8 cellular contexts compared by ENCODE assay signal in genomic region chr6:41462980-41463930, GRCh38.
A peak's percentile ranks its signal among the peaks of the same experiment; 100 is the strongest.
DNase-seq lines count a peak whose midpoint lies in the region; ATAC-seq and TF ChIP-seq lines count a peak whose summit lies in the region.

No MANE protein-coding gene starts in this region.

- no peaks in the 10 kb centered on the region for H3K36me3 ChIP-seq in vagina

- H3K4me3 ChIP-seq in GM12875 (ENCODE audit: low read depth, low read length) (no peak overlapping the region), choroid plexus epithelial cell (ENCODE audit: low read depth, low read length) (no peak overlapping the region), vagina (no peak overlapping the region)

- peak; percentile 64; the same call in 1 of the 2 replicates for TF ChIP-seq CTCF in GM12875 (IDR thresholded peaks at IDR 0.05; ENCODE audit: borderline replicate concordance, insufficient read depth, low read depth, low read length)
- TF ChIP-seq CTCF in choroid plexus epithelial cell (conservative IDR thresholded peaks at IDR 0.05; ENCODE audit: low read depth, low read length) = peak; percentile 52
- TF ChIP-seq CTCF in vagina (IDR thresholded peaks at IDR 0.05) = peak; percentile 21 to 49 (median 49)

- H3K27me3 ChIP-seq in vagina = no peaks in the 10 kb centered on the region

- DNase-seq in A172 (ENCODE audit: low spot score) (peak; percentile 37), NCI-H526 (lab: John Stamatoyannopoulos, UW) (peak; percentile 25 to 73), choroid plexus epithelial cell (ENCODE audit: low read depth) (peak; percentile 65), lung microvascular endothelial cell (ENCODE audit: low read depth in 2 of 2) (peak; percentile 78 to 87), vagina (ENCODE audit: extremely low spot score in 2 of 2) (no peak), DMS79 (lab: John Stamatoyannopoulos, UW) (no peak)

- no peaks in the 10 kb centered on the region for H3K4me1 ChIP-seq in vagina

- no peak for TF ChIP-seq POLR2A in vagina (IDR thresholded peaks at IDR 0.05)

- no peak for ATAC-seq in GM19395 (IDR thresholded peaks at IDR 0.05; ENCODE audit: unreplicated experiment)

- H3K27ac ChIP-seq in vagina = no peak overlapping the region

- intact Hi-C loops in vagina (cut with DNase I) = loop anchor here (5.0 kb wide), 1 partner anchor 129 kb away; no protein-coding TSS in a partner anchor

- H3K9me3 ChIP-seq in vagina = no peaks in the 10 kb centered on the region

Comparison
In these comparisons a context has a peak if more than half of its experiments do, and no peak if none do; other contexts are left out.
1. DNase-seq: peak in A172 (single experiment), NCI-H526 (2 of 2), choroid plexus epithelial cell (single experiment) and lung microvascular endothelial cell (2 of 2); none in vagina (0 of 2) and DMS79 (single experiment).
2. Peak in every context shown above with its lines, with median percentiles within 50 percentile points of each other: CTCF ChIP-seq.